ENCODE assay signal across 1 cellular context in the genomic region with DNA sequence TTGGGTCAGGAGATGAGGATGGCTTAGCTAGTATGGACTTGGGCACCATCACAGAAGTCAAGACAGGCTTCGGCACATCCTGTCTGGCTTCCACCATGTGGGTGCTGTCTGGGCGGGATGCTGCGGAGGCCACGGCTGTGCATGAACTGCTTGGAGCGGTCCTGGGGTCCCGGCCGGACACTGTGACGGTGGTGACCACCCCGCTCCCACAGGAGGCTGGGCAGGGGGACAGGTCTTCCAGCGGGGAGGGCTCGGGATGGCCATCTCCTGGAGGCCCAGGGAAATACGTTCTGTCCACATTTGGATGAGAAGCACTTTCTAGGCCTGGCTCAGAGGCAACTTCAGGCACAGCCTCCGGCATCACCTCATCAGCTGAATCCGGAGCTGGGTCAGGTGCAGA.
TF ChIP-seq lines count a peak whose summit lies in the region.

No MANE protein-coding gene starts in this region.

TF ChIP-seq in endothelial cell of umbilical vein, 7 proteins besides CTCF, POLR2A, EP300 and RAD21:
- TF ChIP-seq, protein P1, sequence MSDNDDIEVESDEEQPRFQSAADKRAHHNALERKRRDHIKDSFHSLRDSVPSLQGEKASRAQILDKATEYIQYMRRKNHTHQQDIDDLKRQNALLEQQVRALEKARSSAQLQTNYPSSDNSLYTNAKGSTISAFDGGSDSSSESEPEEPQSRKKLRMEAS (IDR thresholded peaks at IDR 0.05; ENCODE audit: insufficient read depth, insufficient read length), result no peak
- TF ChIP-seq JUN (IDR thresholded peaks at IDR 0.05; ENCODE audit: borderline replicate concordance, insufficient read depth, insufficient read length, low read depth) (no peak), GATA2 (IDR thresholded peaks at IDR 0.05; ENCODE audit: insufficient read depth, insufficient read length, low read depth, low read length) (no peak), EZH2 (IDR thresholded peaks at IDR 0.05; ENCODE audit: borderline replicate concordance, low read depth, low read length, severe bottlenecking) (no peak), MYC (IDR thresholded peaks at IDR 0.05; ENCODE audit: low read depth, low read length) (no peak), FOS (IDR thresholded peaks at IDR 0.05; ENCODE audit: borderline replicate concordance, insufficient read depth, low read length) (no peak), POLR2AphosphoS5 (IDR thresholded peaks at IDR 0.05; ENCODE audit: insufficient read depth, low read depth, low read length) (no peak)
